ENCODE assay signal across 8 cellular contexts in genomic region chr6:151040888-151041521, GRCh38.
DNase-seq lines count a peak whose midpoint lies in the region; ATAC-seq, FAIRE-seq and TF ChIP-seq lines count a peak whose summit lies in the region.
"Not testable (repeated sequence)": the region's sequence is repeated elsewhere in the genome, so short reads cannot be mapped to it uniquely, and the experiment has no call there.

No MANE protein-coding gene starts in this region.

- H3K4me3 ChIP-seq in SK-N-SH (ENCODE audit: low read depth in 2 of 2, low read length in 1 of 2); HepG2 (replicated peaks in 1 of 3; ENCODE audit: insufficient read depth in 1 of 3, low read depth in 2 of 3, low read length in 3 of 3); urinary bladder (ENCODE audit: low read depth, low read length): not testable (repeated sequence)
- peak overlapping the region; percentile 24 for H3K4me3 ChIP-seq in psoas muscle

- H3K27me3 ChIP-seq in SK-N-SH (ENCODE audit: insufficient read depth); HepG2 (ENCODE audit: control insufficient read depth in 1 of 2, insufficient read depth in 2 of 2, low read length in 2 of 2); psoas muscle (ENCODE audit: insufficient read depth in 3 of 3, low read length in 2 of 3): not testable (repeated sequence)

- WGBS in SK-N-SH (ENCODE audit: low lambda C conversion rate) = 4% methylated on average over 12 of the region's 12 CpGs
- WGBS in HepG2 (ENCODE audit: low lambda C conversion rate) = 55% methylated on average over 12 of the region's 12 CpGs
- 24 to 37% (median 33%) methylated on average over 12 of the region's 12 CpGs for WGBS in psoas muscle, 3 donors
- 14% methylated on average over 12 of the region's 12 CpGs for WGBS in urinary bladder

- not testable (repeated sequence) for TF ChIP-seq POLR2A in HepG2 (IDR thresholded peaks at IDR 0.05; ENCODE audit: insufficient read depth in 1 of 2, low read depth in 2 of 2, low read length in 2 of 2)

- DNase-seq in ELR (ENCODE audit: low read depth) (peak; percentile 99), Kasumi-1 (lab: John Stamatoyannopoulos, UW) (peak; percentile 88 to 95), brain pericyte (ENCODE audit: low read depth, low spot score) (peak; percentile 86), fibroblast of the conjunctiva (ENCODE audit: low read depth) (peak; percentile 73), HepG2 (ENCODE audit: low spot score) (peak; percentile 87), psoas muscle (peak; percentile 78 to 85)
- DNase-seq in SK-N-SH = not testable (repeated sequence)

- peaks cover 14 to 31% of the 10 kb centered on the region in 2 experiments for H3K4me1 ChIP-seq in SK-N-SH (ENCODE audit: control insufficient read depth in 1 of 2, insufficient read depth in 2 of 2, low read depth in 1 of 2, low read length in 1 of 2)
- peaks cover 78% of the 10 kb centered on the region for H3K4me1 ChIP-seq in HepG2 (ENCODE audit: insufficient read depth, low read length)
- H3K4me1 ChIP-seq in psoas muscle; urinary bladder (ENCODE audit: insufficient read depth): not testable (repeated sequence)

- H3K4me2 ChIP-seq in SK-N-SH (peak overlapping the region; percentile 47; the same call in 1 of the 2 replicates), HepG2 (ENCODE audit: low read depth, low read length) (peak overlapping the region; percentile 37; the same call in 1 of the 2 replicates)

- not testable (repeated sequence) for H4K20me1 ChIP-seq in SK-N-SH (ENCODE audit: insufficient read depth); HepG2 (ENCODE audit: insufficient read depth, low read length)

- TF ChIP-seq RAD21 in SK-N-SH (IDR thresholded peaks at IDR 0.05; ENCODE audit: low read length); HepG2 (CRISPR knock-in tag; IDR thresholded peaks at IDR 0.05): not testable (repeated sequence)

- not testable (repeated sequence) for H3K9me2 ChIP-seq in SK-N-SH

- not testable (repeated sequence) for BruUV-seq in HepG2 (replicated peaks; lab: Mats Ljungman, UMichigan)

- CTCF ChIA-PET in SK-N-SH (lab: Yijun Ruan, JAX) = interaction anchor here (0.8 to 1.5 kb wide), 3 partner anchors 27 to 283 kb away, joined by 3 to 4 read pairs (median 4); partner anchors contain the start of gene MTHFD1L
- CTCF ChIA-PET in HepG2 (lab: Yijun Ruan, JAX; ENCODE audit: low intra/inter-chr PET ratio, low total read pairs) = interaction anchor here (1.0 kb wide), 1 partner anchor 284 kb away, joined by 3 read pairs; no protein-coding TSS in a partner anchor

- H3K36me3 ChIP-seq in SK-N-SH (replicated peaks in 1 of 2; ENCODE audit: control insufficient read depth in 1 of 2, insufficient read depth in 2 of 2, low read length in 1 of 2) (peaks cover 11 to 18% of the 10 kb centered on the region in 2 experiments), HepG2 (replicated peaks in 1 of 2; ENCODE audit: control insufficient read depth in 1 of 2, insufficient read depth in 2 of 2, low read length in 2 of 2) (peaks cover 6 to 22% of the 10 kb centered on the region in 2 experiments)
- H3K36me3 ChIP-seq in psoas muscle (ENCODE audit: insufficient read depth in 1 of 2, low read depth in 1 of 2); urinary bladder (ENCODE audit: insufficient read depth): not testable (repeated sequence)

- peak overlapping the region; percentile 77 for H3K9ac ChIP-seq in SK-N-SH
- peak overlapping the region; percentile 35; the same call in 1 of the 2 replicates for H3K9ac ChIP-seq in HepG2 (ENCODE audit: insufficient read depth, low read depth, low read length)

- not testable (repeated sequence) for H2AFZ ChIP-seq in SK-N-SH (ENCODE audit: low read depth); HepG2 (ENCODE audit: low read length)

- peaks cover 61% of the 10 kb centered on the region for H3F3A ChIP-seq in SK-N-SH (replicated peaks; ENCODE audit: insufficient read depth)

- TF ChIP-seq EP300 in SK-N-SH (IDR thresholded peaks at IDR 0.05; ENCODE audit: borderline replicate concordance in 1 of 2, low read depth in 1 of 2, low read length in 1 of 2) = peak in 1 of 2 experiments; percentile 78; a peak in 2 of 4 replicates
- peak in 1 of 2 experiments; percentile 34; a peak in 1 of 4 replicates for TF ChIP-seq EP300 in HepG2 (IDR thresholded peaks at IDR 0.05; ENCODE audit: low read depth in 2 of 2, low read length in 2 of 2)
- peak; percentile 47; the same call in 1 of the 2 replicates for TF ChIP-seq EP300 in HepG2 (CRISPR knock-in tag; IDR thresholded peaks at IDR 0.05; ENCODE audit: borderline replicate concordance)

- in situ Hi-C loops in HepG2 (cut with HindIII; ENCODE audit: extremely low pct_ligation_motif_present, low pct_unique_long_range_greater_than_20kb) = not testable (repeated sequence)

- H3K27ac ChIP-seq in SK-N-SH (ENCODE audit: low read depth in 2 of 2, low read length in 1 of 2) = peak overlapping the region in 1 of 2 experiments; percentile 96; a peak in 3 of 4 replicates
- H3K27ac ChIP-seq in HepG2 (ENCODE audit: extremely low read length, insufficient read depth, low read length) = peak overlapping the region; percentile 54
- peak overlapping the region; percentile 65 for H3K27ac ChIP-seq in psoas muscle
- H3K27ac ChIP-seq in urinary bladder (ENCODE audit: low read depth) = peak overlapping the region; percentile 33

- ATAC-seq in HepG2 (peak; percentile 80), psoas muscle (peak in 3 of 4 donors; percentile 70 to 81 (median 70))

- POLR2A ChIA-PET in SK-N-SH (lab: Yijun Ruan, JAX) = not testable (repeated sequence)
- POLR2A ChIA-PET in HepG2 (lab: Yijun Ruan, JAX) = interaction anchor here (1.0 to 2.0 kb wide), 8 partner anchors 10 to 283 kb away, joined by 3 to 12 read pairs (median 4); no protein-coding TSS in a partner anchor

- not testable (repeated sequence) for H3K9me3 ChIP-seq in SK-N-SH; HepG2 (ENCODE audit: low read length); psoas muscle

- not testable (repeated sequence) for TF ChIP-seq CTCF in SK-N-SH (IDR thresholded peaks at IDR 0.05); HepG2 (CRISPR knock-in tag; IDR thresholded peaks at IDR 0.05); psoas muscle (IDR thresholded peaks at IDR 0.05)

- intact Hi-C loops in HepG2 (cut with micrococcal nuclease; ENCODE audit: unreplicated experiment); psoas muscle (cut with DNase I): not testable (repeated sequence)

- FAIRE-seq in HepG2 (lab: Jason Lieb, UNC) = not testable (repeated sequence)

- peaks cover 14% of the 10 kb centered on the region; the same call in 1 of the 2 replicates for H3K79me2 ChIP-seq in SK-N-SH (ENCODE audit: insufficient read depth)
- not testable (repeated sequence) for H3K79me2 ChIP-seq in HepG2 (ENCODE audit: insufficient read depth, low read length)

TF ChIP-seq in SK-N-SH, 30 proteins besides CTCF, POLR2A, EP300 and RAD21 (continues in another document):
- TF ChIP-seq JUND (IDR thresholded peaks at IDR 0.05) = peak; percentile 73
- peak; percentile 12; the same call in 1 of the 2 replicates for TF ChIP-seq POLR2AphosphoS5 (IDR thresholded peaks at IDR 0.05; ENCODE audit: low read depth, low read length)
- 0 out of 2 replicates have a peak, but pooled peaks have one; percentile 36 for TF ChIP-seq FOXM1 (IDR thresholded peaks at IDR 0.05; ENCODE audit: low read depth)
- TF ChIP-seq NFIC (IDR thresholded peaks at IDR 0.05; ENCODE audit: borderline replicate concordance) = peak; percentile 35; the same call in 1 of the 2 replicates
- peak; percentile 53 for TF ChIP-seq TCF12 (IDR thresholded peaks at IDR 0.05)
- peak; percentile 54; the same call in 1 of the 2 replicates for TF ChIP-seq ZBTB33 (IDR thresholded peaks at IDR 0.05; ENCODE audit: borderline replicate concordance, low read depth)

TF ChIP-seq in HepG2, 621 proteins besides CTCF, POLR2A, EP300 and RAD21 (continues in another document):
- TF ChIP-seq ZNF687 (CRISPR knock-in tag; IDR thresholded peaks at IDR 0.05) = peak; percentile 87
- 0 out of 2 replicates have a peak, but pooled peaks have one; percentile 21 for TF ChIP-seq THAP11 (CRISPR knock-in tag; IDR thresholded peaks at IDR 0.05)
- peak; percentile 26; the same call in 1 of the 2 replicates for TF ChIP-seq YEATS2 (CRISPR knock-in tag; IDR thresholded peaks at IDR 0.05; ENCODE audit: borderline replicate concordance)
- peak; percentile 5; the same call in 1 of the 2 replicates for TF ChIP-seq SMC3 (IDR thresholded peaks at IDR 0.05; ENCODE audit: low read length)
- TF ChIP-seq KDM2A (CRISPR knock-in tag; IDR thresholded peaks at IDR 0.05; ENCODE audit: borderline replicate concordance, low read depth) = 0 out of 2 replicates have a peak, but pooled peaks have one; percentile 26
- peak; percentile 43; the same call in 1 of the 2 replicates for TF ChIP-seq RCOR2 (CRISPR knock-in tag; IDR thresholded peaks at IDR 0.05)
